20 cellular contexts compared by ENCODE assay signal in genomic region chr2:216565946-216566345, GRCh38.
"Had no signal": no experiment of that assay in that cellular context is flagged by ENCODE, and none has a peak within 500 bp of the region (broad histone marks: within the 10 kb centered on the region; RNA-seq: fewer than 3 reads in every experiment).

No MANE protein-coding gene starts in this region.

- H3K9me3 ChIP-seq: psoas muscle, right lobe of liver, stomach, thyroid gland, upper lobe of left lung, uterus had no signal

- H3K27ac Mint-ChIP-seq: nephron progenitor cell had no signal

- H3K36me3 ChIP-seq: heart left ventricle, right lobe of liver, stomach, thyroid gland, upper lobe of left lung, uterus had no signal

- H3K27me3 ChIP-seq: heart left ventricle, right lobe of liver, stomach, thyroid gland, upper lobe of left lung, uterus had no signal

- H3K27ac ChIP-seq: heart left ventricle, psoas muscle, right lobe of liver, stomach, thyroid gland, upper lobe of left lung, uterus had no signal

- ATAC-seq: heart left ventricle, left colon, left ventricle myocardium superior, psoas muscle had no signal

- H3K4me3 ChIP-seq: coronary artery, heart left ventricle, psoas muscle, right lobe of liver, stomach, thyroid gland, upper lobe of left lung, uterus had no signal

- H3K4me3 Mint-ChIP-seq: naive B cell, nephron progenitor cell had no signal

- H3K4me1 Mint-ChIP-seq: naive B cell had no signal

- DNase-seq: effector CD4-positive, alpha-beta T cell; foreskin melanocyte; heart left ventricle; hippocampal formation; left colon; left ventricle myocardium superior; mesendoderm; naive B cell; nephron progenitor cell; psoas muscle; retina; right lobe of liver; stimulated activated CD4-positive, alpha-beta T cell treated with anti-CD3 and anti-CD28 coated beads, Interleukin-2, amount 100 ng/mL, for 24 hours; stimulated activated naive CD4-positive, alpha-beta T cell; stomach; substantia nigra; thyroid gland; upper lobe of left lung; uterus had no signal

- H3K4me1 ChIP-seq: psoas muscle, upper lobe of left lung had no signal
